ENCODE assay signal across 29 cellular contexts in genomic region chr5:121725450-121725849, GRCh38.
"Had no signal": no experiment of that assay in that cellular context is flagged by ENCODE, and none has a peak within 500 bp of the region (broad histone marks: within the 10 kb centered on the region; RNA-seq: fewer than 3 reads in every experiment).

No MANE protein-coding gene starts in this region.

- H3K79me2 ChIP-seq: hepatocyte had no signal

- H3K36me3 ChIP-seq: brain microvascular endothelial cell, colonic mucosa, gastroesophageal sphincter, pancreas, right atrium auricular region, tibial nerve had no signal

- H3K9me3 ChIP-seq: colonic mucosa, gastroesophageal sphincter, pancreas, psoas muscle, right atrium auricular region, tibial nerve had no signal

- H3K4me2 ChIP-seq: hepatocyte had no signal

- H2AFZ ChIP-seq: hepatocyte had no signal

- H3K4me3 Mint-ChIP-seq: activated CD4-positive, alpha-beta memory T cell treated with anti-CD3 and anti-CD28 coated beads, Interleukin-2, amount 10 ng/mL, durations not matched to agents 7 days and 5 days; activated CD4-positive, alpha-beta T cell treated with anti-CD3 and anti-CD28 coated beads, Interleukin-2, amount 10 ng/mL, durations not matched to agents 7 days and 5 days; activated naive CD4-positive, alpha-beta T cell treated with anti-CD3 and anti-CD28 coated beads, Interleukin-2, amount 10 ng/mL, durations not matched to agents 7 days and 5 days; activated naive CD8-positive, alpha-beta T cell treated with anti-CD3 and anti-CD28 coated beads, Interleukin-2, amount 10 ng/mL, durations not matched to agents 7 days and 5 days; activated T-cell treated with anti-CD3 and anti-CD28 coated beads, Interleukin-2, amount 50 U/mL, for 24 hours; naive thymus-derived CD4-positive, alpha-beta T cell; stimulated activated naive B cell treated with anti-CD40 and anti-IgM and Interleukin-4, amounts not matched to agents 10 μg/mL and 1 μg/mL and 100 μg/mL, for 72 hours; T-helper 17 cell; WTC11 had no signal

- H3K27ac Mint-ChIP-seq: activated CD4-positive, alpha-beta memory T cell treated with anti-CD3 and anti-CD28 coated beads, Interleukin-2, amount 10 ng/mL, durations not matched to agents 7 days and 5 days; activated CD4-positive, alpha-beta T cell treated with anti-CD3 and anti-CD28 coated beads, Interleukin-2, amount 10 ng/mL, durations not matched to agents 7 days and 5 days; activated naive CD4-positive, alpha-beta T cell treated with anti-CD3 and anti-CD28 coated beads, Interleukin-2, amount 10 ng/mL, durations not matched to agents 7 days and 5 days; activated naive CD8-positive, alpha-beta T cell treated with anti-CD3 and anti-CD28 coated beads, Interleukin-2, amount 10 ng/mL, durations not matched to agents 7 days and 5 days; activated T-cell treated with anti-CD3 and anti-CD28 coated beads, Interleukin-2, amount 50 U/mL, for 24 hours; naive thymus-derived CD4-positive, alpha-beta T cell; stimulated activated naive B cell treated with anti-CD40 and anti-IgM and Interleukin-4, amounts not matched to agents 10 μg/mL and 1 μg/mL and 100 μg/mL, for 72 hours; T-helper 17 cell; WTC11 had no signal

- H3K4me1 Mint-ChIP-seq: activated CD4-positive, alpha-beta memory T cell treated with anti-CD3 and anti-CD28 coated beads, Interleukin-2, amount 10 ng/mL, durations not matched to agents 7 days and 5 days; activated CD4-positive, alpha-beta T cell treated with anti-CD3 and anti-CD28 coated beads, Interleukin-2, amount 10 ng/mL, durations not matched to agents 7 days and 5 days; activated naive CD4-positive, alpha-beta T cell treated with anti-CD3 and anti-CD28 coated beads, Interleukin-2, amount 10 ng/mL, durations not matched to agents 7 days and 5 days; activated naive CD8-positive, alpha-beta T cell treated with anti-CD3 and anti-CD28 coated beads, Interleukin-2, amount 10 ng/mL, durations not matched to agents 7 days and 5 days; naive thymus-derived CD4-positive, alpha-beta T cell; stimulated activated naive B cell treated with anti-CD40 and anti-IgM and Interleukin-4, amounts not matched to agents 10 μg/mL and 1 μg/mL and 100 μg/mL, for 72 hours; T-helper 17 cell had no signal

- H3K27me3 ChIP-seq: brain microvascular endothelial cell, colonic mucosa, gastroesophageal sphincter, hepatocyte, pancreas, right atrium auricular region, tibial nerve had no signal

- DNase-seq: activated CD4-positive, alpha-beta memory T cell treated with anti-CD3 and anti-CD28 coated beads, Interleukin-2, amount 10 ng/mL, durations not matched to agents 7 days and 5 days; activated CD4-positive, alpha-beta T cell treated with anti-CD3 and anti-CD28 coated beads for 1 hour; activated CD4-positive, alpha-beta T cell treated with anti-CD3 and anti-CD28 coated beads, Interleukin-2, amount 10 ng/mL, durations not matched to agents 7 days and 5 days; activated CD8-positive, alpha-beta memory T cell treated with anti-CD3 and anti-CD28 coated beads, Interleukin-2, amount 50 U/mL, for 48 hours; activated gamma-delta T cell; activated naive CD4-positive, alpha-beta T cell treated with anti-CD3 and anti-CD28 coated beads, Interleukin-2, amount 10 ng/mL, durations not matched to agents 7 days and 5 days; activated naive CD8-positive, alpha-beta T cell treated with anti-CD3 and anti-CD28 coated beads, Interleukin-2, amount 10 ng/mL, durations not matched to agents 7 days and 5 days; activated T-cell treated with anti-CD3 and anti-CD28 coated beads, Interleukin-2, amount 50 U/mL, for 24 hours; amniotic stem cell; brain microvascular endothelial cell; central memory CD4-positive, alpha-beta T cell; colonic mucosa; effector CD8-positive, alpha-beta T cell; left colon; midbrain; naive thymus-derived CD4-positive, alpha-beta T cell; nucleus accumbens; psoas muscle; stimulated activated CD4-positive, alpha-beta T cell treated with anti-CD3 and anti-CD28 coated beads, Interleukin-15, amount 100 ng/mL, for 24 hours; stimulated activated CD4-positive, alpha-beta T cell treated with anti-CD3 and anti-CD28 coated beads, Interleukin-2, amount 100 ng/mL, for 24 hours; stimulated activated naive B cell treated with anti-CD40 and anti-IgM and Interleukin-4, amounts not matched to agents 10 μg/mL and 1 μg/mL and 100 μg/mL, for 72 hours; T-helper 17 cell; T1000 had no signal

- H3K36me3 Mint-ChIP-seq: activated naive CD4-positive, alpha-beta T cell treated with anti-CD3 and anti-CD28 coated beads, Interleukin-2, amount 10 ng/mL, durations not matched to agents 7 days and 5 days; activated naive CD8-positive, alpha-beta T cell treated with anti-CD3 and anti-CD28 coated beads, Interleukin-2, amount 10 ng/mL, durations not matched to agents 7 days and 5 days; naive thymus-derived CD4-positive, alpha-beta T cell; stimulated activated naive B cell treated with anti-CD40 and anti-IgM and Interleukin-4, amounts not matched to agents 10 μg/mL and 1 μg/mL and 100 μg/mL, for 72 hours; WTC11 had no signal

- H3K27me3 Mint-ChIP-seq: activated CD4-positive, alpha-beta memory T cell treated with anti-CD3 and anti-CD28 coated beads, Interleukin-2, amount 10 ng/mL, durations not matched to agents 7 days and 5 days; activated CD4-positive, alpha-beta T cell treated with anti-CD3 and anti-CD28 coated beads, Interleukin-2, amount 10 ng/mL, durations not matched to agents 7 days and 5 days; activated naive CD4-positive, alpha-beta T cell treated with anti-CD3 and anti-CD28 coated beads, Interleukin-2, amount 10 ng/mL, durations not matched to agents 7 days and 5 days; activated naive CD8-positive, alpha-beta T cell treated with anti-CD3 and anti-CD28 coated beads, Interleukin-2, amount 10 ng/mL, durations not matched to agents 7 days and 5 days; activated T-cell treated with anti-CD3 and anti-CD28 coated beads, Interleukin-2, amount 50 U/mL, for 24 hours; naive thymus-derived CD4-positive, alpha-beta T cell; stimulated activated naive B cell treated with anti-CD40 and anti-IgM and Interleukin-4, amounts not matched to agents 10 μg/mL and 1 μg/mL and 100 μg/mL, for 72 hours; T-helper 17 cell had no signal

- H3K4me1 ChIP-seq: colonic mucosa, gastroesophageal sphincter, pancreas, psoas muscle, right atrium auricular region, tibial nerve had no signal

- ATAC-seq: gastroesophageal sphincter; left colon; naive thymus-derived CD4-positive, alpha-beta T cell; pancreas; psoas muscle; stimulated activated naive B cell treated with anti-CD40 and anti-IgM and Interleukin-4, amounts not matched to agents 10 μg/mL and 1 μg/mL and 100 μg/mL, for 72 hours; T-helper 17 cell had no signal

- H3K27ac ChIP-seq: brain microvascular endothelial cell, colonic mucosa, gastroesophageal sphincter, hepatocyte, pancreas, psoas muscle, right atrium auricular region, tibial nerve had no signal

- H3K4me3 ChIP-seq: colonic mucosa, gastroesophageal sphincter, hepatocyte, pancreas, psoas muscle, right atrium auricular region, tibial nerve had no signal
